In genomic region chr20:25049261-25050060, GRCh38 we compare ENCODE assay signal across 16 cellular contexts. TPM values are rescaled to one million over a fixed set of nuclear protein-coding genes. Genes with fewer than 3 reads are reported as not detected.
DNase-seq lines count a peak whose midpoint lies in the region; ATAC-seq, FAIRE-seq and TF ChIP-seq lines count a peak whose summit lies in the region.
"Had no signal": no experiment of that assay in that cellular context is flagged by ENCODE, and none has a peak within 500 bp of the region (broad histone marks: within the 10 kb centered on the region; RNA-seq: fewer than 3 reads in every experiment).

No MANE protein-coding gene starts in this region.

- no peak overlapping the region for H3K4me3 Mint-ChIP-seq in activated CD8-positive, alpha-beta T cell treated with anti-CD3 and anti-CD28 coated beads for 36 hours
- H3K4me3 Mint-ChIP-seq in activated CD8-positive, alpha-beta T cell treated with anti-CD3 and anti-CD28 coated beads, Interleukin-2, amount 10 ng/mL, durations not matched to agents 7 days and 5 days, result no peak overlapping the region
- H3K4me3 Mint-ChIP-seq in stimulated activated memory B cell treated with anti-CD40 and anti-IgM and Interleukin-4, amounts not matched to agents 10 μg/mL and 1 μg/mL and 100 μg/mL, for 72 hours, result no peak overlapping the region

- CTCF ChIA-PET in activated CD8-positive, alpha-beta T cell treated with anti-CD3 and anti-CD28 coated beads for 36 hours (lab: Charles Lee), result interaction anchor here (1.2 kb wide), 1 partner anchor 15 kb away, joined by 3 read pairs; no protein-coding TSS in a partner anchor
- CTCF ChIA-PET in activated CD8-positive, alpha-beta T cell treated with anti-CD3 and anti-CD28 coated beads, Interleukin-2, amount 10 ng/mL, durations not matched to agents 7 days and 5 days (lab: Charles Lee), result interaction anchor here (1.5 kb wide), 1 partner anchor 16 kb away, joined by 3 read pairs; no protein-coding TSS in a partner anchor
- CTCF ChIA-PET in HepG2 (lab: Yijun Ruan, JAX; ENCODE audit: low intra/inter-chr PET ratio, low total read pairs), result no interaction called here

- no peak overlapping the region for H3K4me3 ChIP-seq in HepG2 (replicated peaks in 1 of 3; ENCODE audit: insufficient read depth in 1 of 3, low read depth in 2 of 3, low read length in 3 of 3)
- H3K4me3 ChIP-seq: skin epidermis, upper lobe of right lung had no signal

- no peak overlapping the region for H3K9ac ChIP-seq in HepG2 (ENCODE audit: insufficient read depth, low read depth, low read length)

- no peak for TF ChIP-seq CTCF in activated CD8-positive, alpha-beta T cell treated with anti-CD3 and anti-CD28 coated beads for 36 hours (IDR thresholded peaks at IDR 0.05)
- TF ChIP-seq CTCF in HepG2 (CRISPR knock-in tag; IDR thresholded peaks at IDR 0.05), result no peak

- no TSS peak for BruUV-seq in HepG2 (replicated peaks; lab: Mats Ljungman, UMichigan)

- intact Hi-C loops in activated CD8-positive, alpha-beta T cell treated with anti-CD3 and anti-CD28 coated beads for 36 hours (cut with micrococcal nuclease), result no loop called here
- intact Hi-C loops in HepG2 (cut with micrococcal nuclease; ENCODE audit: unreplicated experiment), result no loop called here

- no peak for TF ChIP-seq RAD21 in HepG2 (CRISPR knock-in tag; IDR thresholded peaks at IDR 0.05)

- H3K27me3 ChIP-seq in HepG2 (ENCODE audit: control insufficient read depth in 1 of 2, insufficient read depth in 2 of 2, low read length in 2 of 2), result no peaks in the 10 kb centered on the region
- H3K27me3 ChIP-seq: upper lobe of right lung had no signal

- H3K4me2 ChIP-seq in HepG2 (ENCODE audit: low read depth, low read length), result no peak overlapping the region

- no peaks in the 10 kb centered on the region for H3K36me3 Mint-ChIP-seq in activated CD8-positive, alpha-beta T cell treated with anti-CD3 and anti-CD28 coated beads for 36 hours (ENCODE audit: low read depth)
- peaks cover 9% of the 10 kb centered on the region for H3K36me3 Mint-ChIP-seq in activated CD8-positive, alpha-beta T cell treated with anti-CD3 and anti-CD28 coated beads, Interleukin-2, amount 10 ng/mL, durations not matched to agents 7 days and 5 days (ENCODE audit: low read depth)
- no peaks in the 10 kb centered on the region for H3K36me3 Mint-ChIP-seq in stimulated activated memory B cell treated with anti-CD40 and anti-IgM and Interleukin-4, amounts not matched to agents 10 μg/mL and 1 μg/mL and 100 μg/mL, for 72 hours

- peaks cover 3% of the 10 kb centered on the region for H3K79me2 ChIP-seq in HepG2 (ENCODE audit: insufficient read depth, low read length)

- in situ Hi-C loops in HepG2 (cut with HindIII; ENCODE audit: extremely low pct_ligation_motif_present, low pct_unique_long_range_greater_than_20kb), result no loop called here

- POLR2A ChIA-PET in activated CD8-positive, alpha-beta T cell treated with anti-CD3 and anti-CD28 coated beads for 36 hours (lab: Charles Lee), result interaction anchor here (1.0 kb wide), 1 partner anchor 12 kb away, joined by 4 read pairs; no protein-coding TSS in a partner anchor
- POLR2A ChIA-PET in activated CD8-positive, alpha-beta T cell treated with anti-CD3 and anti-CD28 coated beads, Interleukin-2, amount 10 ng/mL, durations not matched to agents 7 days and 5 days (lab: Charles Lee), result interaction anchor here (1.7 kb wide), 1 partner anchor 12 kb away, joined by 4 read pairs; no protein-coding TSS in a partner anchor
- POLR2A ChIA-PET in HepG2 (lab: Yijun Ruan, JAX), result no interaction called here

- TF ChIP-seq EP300 in HepG2 (IDR thresholded peaks at IDR 0.05; ENCODE audit: low read depth in 2 of 2, low read length in 2 of 2), result no peak
- TF ChIP-seq EP300 in HepG2 (CRISPR knock-in tag; IDR thresholded peaks at IDR 0.05; ENCODE audit: borderline replicate concordance), result no peak

- no peak for TF ChIP-seq POLR2A in HepG2 (IDR thresholded peaks at IDR 0.05; ENCODE audit: insufficient read depth in 1 of 2, low read depth in 2 of 2, low read length in 2 of 2)

- H3K27ac Mint-ChIP-seq in activated CD8-positive, alpha-beta T cell treated with anti-CD3 and anti-CD28 coated beads for 36 hours, result peak overlapping the region; percentile 34
- H3K27ac Mint-ChIP-seq in activated CD8-positive, alpha-beta T cell treated with anti-CD3 and anti-CD28 coated beads, Interleukin-2, amount 10 ng/mL, durations not matched to agents 7 days and 5 days, result no peak overlapping the region
- H3K27ac Mint-ChIP-seq in stimulated activated memory B cell treated with anti-CD40 and anti-IgM and Interleukin-4, amounts not matched to agents 10 μg/mL and 1 μg/mL and 100 μg/mL, for 72 hours, result peak overlapping the region; percentile 74

- no peaks in the 10 kb centered on the region; a peak in 1 of 5 replicates for H3K36me3 ChIP-seq in HepG2 (replicated peaks in 1 of 2; ENCODE audit: control insufficient read depth in 1 of 2, insufficient read depth in 2 of 2, low read length in 2 of 2)

- no peaks in the 10 kb centered on the region for H3K9me3 Mint-ChIP-seq in activated CD8-positive, alpha-beta T cell treated with anti-CD3 and anti-CD28 coated beads for 36 hours
- no peaks in the 10 kb centered on the region for H3K9me3 Mint-ChIP-seq in activated CD8-positive, alpha-beta T cell treated with anti-CD3 and anti-CD28 coated beads, Interleukin-2, amount 10 ng/mL, durations not matched to agents 7 days and 5 days (ENCODE audit: insufficient read depth)
- no peaks in the 10 kb centered on the region for H3K9me3 Mint-ChIP-seq in stimulated activated memory B cell treated with anti-CD40 and anti-IgM and Interleukin-4, amounts not matched to agents 10 μg/mL and 1 μg/mL and 100 μg/mL, for 72 hours

- no peak for DNase-seq in activated CD8-positive, alpha-beta T cell treated with anti-CD3 and anti-CD28 coated beads for 36 hours
- DNase-seq in activated CD8-positive, alpha-beta T cell treated with anti-CD3 and anti-CD28 coated beads, Interleukin-2, amount 10 ng/mL, durations not matched to agents 7 days and 5 days, result no peak
- DNase-seq in HepG2 (ENCODE audit: low spot score) (no peak), NCI-H1048 (lab: John Stamatoyannopoulos, UW) (no peak), DMS153 (lab: John Stamatoyannopoulos, UW) (no peak)
- DNase-seq: activated gamma-delta T cell treated with Interleukin-2 at 50 U/mL for 16 hours, NCI-H1105 treated with DMSO at 0.1 percent for 48 hours, NCI-H345 had no signal

- H3K9me3 ChIP-seq in HepG2 (ENCODE audit: low read length), result no peaks in the 10 kb centered on the region
- H3K9me3 ChIP-seq: upper lobe of right lung had no signal

- ATAC-seq in activated CD8-positive, alpha-beta T cell treated with anti-CD3 and anti-CD28 coated beads for 36 hours, result no peak
- no peak for ATAC-seq in activated CD8-positive, alpha-beta T cell treated with anti-CD3 and anti-CD28 coated beads, Interleukin-2, amount 10 ng/mL, durations not matched to agents 7 days and 5 days
- no peak for ATAC-seq in HepG2
- ATAC-seq in stimulated activated memory B cell treated with anti-CD40 and anti-IgM and Interleukin-4, amounts not matched to agents 10 μg/mL and 1 μg/mL and 100 μg/mL, for 72 hours, result no peak
- no peak for ATAC-seq in HG02798 (IDR thresholded peaks at IDR 0.05; ENCODE audit: poor library complexity, unreplicated experiment)

- no peak overlapping the region for H2AFZ ChIP-seq in HepG2 (ENCODE audit: low read length)

- H3K4me1 Mint-ChIP-seq in activated CD8-positive, alpha-beta T cell treated with anti-CD3 and anti-CD28 coated beads for 36 hours (ENCODE audit: low read depth), result peaks cover 31% of the 10 kb centered on the region
- H3K4me1 Mint-ChIP-seq in activated CD8-positive, alpha-beta T cell treated with anti-CD3 and anti-CD28 coated beads, Interleukin-2, amount 10 ng/mL, durations not matched to agents 7 days and 5 days (ENCODE audit: low read depth), result peaks cover 37% of the 10 kb centered on the region
- H3K4me1 Mint-ChIP-seq in stimulated activated memory B cell treated with anti-CD40 and anti-IgM and Interleukin-4, amounts not matched to agents 10 μg/mL and 1 μg/mL and 100 μg/mL, for 72 hours, result peaks cover 73% of the 10 kb centered on the region

- peaks cover 55% of the 10 kb centered on the region for H3K4me1 ChIP-seq in HepG2 (ENCODE audit: insufficient read depth, low read length)

- FAIRE-seq in HepG2 (lab: Jason Lieb, UNC), result no peak
- FAIRE-seq: A204.1, colon had no signal

- no peaks in the 10 kb centered on the region; the same call in 1 of the 2 replicates for H4K20me1 ChIP-seq in HepG2 (ENCODE audit: insufficient read depth, low read length)

- no peaks in the 10 kb centered on the region for H3K27me3 Mint-ChIP-seq in activated CD8-positive, alpha-beta T cell treated with anti-CD3 and anti-CD28 coated beads for 36 hours
- no peaks in the 10 kb centered on the region for H3K27me3 Mint-ChIP-seq in activated CD8-positive, alpha-beta T cell treated with anti-CD3 and anti-CD28 coated beads, Interleukin-2, amount 10 ng/mL, durations not matched to agents 7 days and 5 days (ENCODE audit: low read depth)
- H3K27me3 Mint-ChIP-seq in stimulated activated memory B cell treated with anti-CD40 and anti-IgM and Interleukin-4, amounts not matched to agents 10 μg/mL and 1 μg/mL and 100 μg/mL, for 72 hours, result no peaks in the 10 kb centered on the region

- WGBS in HepG2 (ENCODE audit: low lambda C conversion rate), result 62% methylated on average over 16 of the region's 16 CpGs

- peak overlapping the region; percentile 41 for H3K27ac ChIP-seq in angular gyrus (ENCODE audit: low read depth, low read length)
- no peak overlapping the region for H3K27ac ChIP-seq in HepG2 (ENCODE audit: extremely low read length, insufficient read depth, low read length)
- H3K27ac ChIP-seq: upper lobe of right lung had no signal

RNA-seq across cellular contexts. Expression of gene ACSS1, which starts 8.5 kb away (rescaled TPM):
- total RNA-seq in activated CD8-positive, alpha-beta T cell treated with anti-CD3 and anti-CD28 coated beads for 36 hours, result 10 to 100 TPM; 17.5 to 18.2 TPM
- 10 to 100 TPM; 40.9 to 42.5 TPM for total RNA-seq in activated CD8-positive, alpha-beta T cell treated with anti-CD3 and anti-CD28 coated beads, Interleukin-2, amount 10 ng/mL, durations not matched to agents 7 days and 5 days
- total RNA-seq in HepG2 (2016; rRNA removed; fragmentation: Illumina TruSeq; extraction: Trizol), result 38.2 and 41.6 TPM in 2 replicates
- total RNA-seq in HepG2 (2016; cell fraction: cytosol; rRNA removed; fragmentation: Illumina TruSeq; extraction: Trizol; ENCODE audit: low read depth), result 8.4 and 9.3 TPM in 2 replicates
- total RNA-seq in HepG2 (2016; cell fraction: insoluble cytoplasmic fraction; rRNA removed; fragmentation: Illumina TruSeq; extraction: Trizol), result 34.8 and 43.4 TPM in 2 replicates
- total RNA-seq in HepG2 (2016; cell fraction: membrane; rRNA removed; fragmentation: Illumina TruSeq; extraction: Trizol), result 13.0 and 13.5 TPM in 2 replicates
- 42.3 and 48.2 TPM in 2 replicates for total RNA-seq in HepG2 (2016; cell fraction: nucleus; rRNA removed; fragmentation: Illumina TruSeq; extraction: Trizol)
- polyA plus RNA-seq in HepG2 (2011; rRNA removed), result 15.2 and 23.3 TPM in 2 replicates
- polyA plus RNA-seq in HepG2 (2011; cell fraction: cytosol; rRNA removed), result 16.5 and 17.1 TPM in 2 replicates
- 43.9 and 56.8 TPM in 2 replicates for polyA plus RNA-seq in HepG2 (2011; cell fraction: nucleus; rRNA removed)
- 4.3 and 9.3 TPM in 2 replicates for polyA plus RNA-seq in HepG2 (2012)
- polyA plus RNA-seq in HepG2 (2016; cell fraction: cytosol; fragmentation: Illumina TruSeq; extraction: Trizol; ENCODE audit: low read depth), result 3.2 and 3.4 TPM in 2 replicates
- polyA plus RNA-seq in HepG2 (2016; cell fraction: insoluble cytoplasmic fraction; fragmentation: Illumina TruSeq; extraction: Trizol; ENCODE audit: low read depth), result 47.8 and 50.2 TPM in 2 replicates
- polyA plus RNA-seq in HepG2 (2016; cell fraction: membrane; fragmentation: Illumina TruSeq; extraction: Trizol; ENCODE audit: low read depth), result 9.9 TPM in 2 replicates
- 98.7 and 99.6 TPM in 2 replicates for polyA plus RNA-seq in HepG2 (2016; cell fraction: nucleus; fragmentation: Illumina TruSeq; extraction: Trizol; ENCODE audit: insufficient read depth, low read depth)
- 0.07 and 45.1 TPM in 2 replicates for polyA minus RNA-seq in HepG2 (2011; rRNA and poly(A)+ RNA removed; ENCODE audit: low replicate concordance)
- 11.7 and 16.0 TPM in 2 replicates for polyA minus RNA-seq in HepG2 (2011; cell fraction: cytosol; rRNA and poly(A)+ RNA removed)
- polyA minus RNA-seq in HepG2 (2011; cell fraction: nucleus; rRNA and poly(A)+ RNA removed), result 13.9 and 19.8 TPM in 2 replicates

RNA-seq across cellular contexts. Expression of gene VSX1, which starts 32.5 kb away (rescaled TPM):
- not detected for total RNA-seq in activated CD8-positive, alpha-beta T cell treated with anti-CD3 and anti-CD28 coated beads for 36 hours
- total RNA-seq in activated CD8-positive, alpha-beta T cell treated with anti-CD3 and anti-CD28 coated beads, Interleukin-2, amount 10 ng/mL, durations not matched to agents 7 days and 5 days, result not detected
- total RNA-seq in HepG2 (2016; rRNA removed; fragmentation: Illumina TruSeq; extraction: Trizol), result not detected in 2 replicates
- not detected in 2 replicates for total RNA-seq in HepG2 (2016; cell fraction: cytosol; rRNA removed; fragmentation: Illumina TruSeq; extraction: Trizol; ENCODE audit: low read depth)
- total RNA-seq in HepG2 (2016; cell fraction: insoluble cytoplasmic fraction; rRNA removed; fragmentation: Illumina TruSeq; extraction: Trizol), result not detected in 2 replicates
- total RNA-seq in HepG2 (2016; cell fraction: membrane; rRNA removed; fragmentation: Illumina TruSeq; extraction: Trizol), result not detected in 2 replicates
- total RNA-seq in HepG2 (2016; cell fraction: nucleus; rRNA removed; fragmentation: Illumina TruSeq; extraction: Trizol), result not detected in 2 replicates
- polyA plus RNA-seq in HepG2 (2011; rRNA removed), result 0.04 and 0.05 TPM in 2 replicates
- polyA plus RNA-seq in HepG2 (2011; cell fraction: cytosol; rRNA removed), result not detected in 2 replicates
- 0.06 and 0.14 TPM in 2 replicates for polyA plus RNA-seq in HepG2 (2011; cell fraction: nucleus; rRNA removed)
- polyA plus RNA-seq in HepG2 (2012), result not detected in 2 replicates
- polyA plus RNA-seq in HepG2 (2016; cell fraction: cytosol; fragmentation: Illumina TruSeq; extraction: Trizol; ENCODE audit: low read depth), result not detected in 2 replicates
- not detected in 2 replicates for polyA plus RNA-seq in HepG2 (2016; cell fraction: insoluble cytoplasmic fraction; fragmentation: Illumina TruSeq; extraction: Trizol; ENCODE audit: low read depth)
- not detected in 2 replicates for polyA plus RNA-seq in HepG2 (2016; cell fraction: membrane; fragmentation: Illumina TruSeq; extraction: Trizol; ENCODE audit: low read depth)
- not detected in 2 replicates for polyA plus RNA-seq in HepG2 (2016; cell fraction: nucleus; fragmentation: Illumina TruSeq; extraction: Trizol; ENCODE audit: insufficient read depth, low read depth)
- not detected in 2 replicates for polyA minus RNA-seq in HepG2 (2011; rRNA and poly(A)+ RNA removed; ENCODE audit: low replicate concordance)
- polyA minus RNA-seq in HepG2 (2011; cell fraction: cytosol; rRNA and poly(A)+ RNA removed), result not detected in 2 replicates
- 0.75 TPM in 1 of 2 replicates, not detected in the other for polyA minus RNA-seq in HepG2 (2011; cell fraction: nucleus; rRNA and poly(A)+ RNA removed)
- total RNA-seq: mucosa of gallbladder, upper lobe of right lung had no signal

RNA-seq across cellular contexts. Expression of gene APMAP, which starts 56.9 kb away (rescaled TPM):
- total RNA-seq in activated CD8-positive, alpha-beta T cell treated with anti-CD3 and anti-CD28 coated beads for 36 hours, result 10 to 100 TPM; 36.7 to 40.0 TPM
- total RNA-seq in activated CD8-positive, alpha-beta T cell treated with anti-CD3 and anti-CD28 coated beads, Interleukin-2, amount 10 ng/mL, durations not matched to agents 7 days and 5 days, result 10 to 100 TPM; 43.2 to 44.0 TPM
- total RNA-seq in HepG2 (2016; rRNA removed; fragmentation: Illumina TruSeq; extraction: Trizol), result 96.9 and 214 TPM in 2 replicates
- 20.1 and 22.7 TPM in 2 replicates for total RNA-seq in HepG2 (2016; cell fraction: cytosol; rRNA removed; fragmentation: Illumina TruSeq; extraction: Trizol; ENCODE audit: low read depth)
- total RNA-seq in HepG2 (2016; cell fraction: insoluble cytoplasmic fraction; rRNA removed; fragmentation: Illumina TruSeq; extraction: Trizol), result 98.2 and 226 TPM in 2 replicates
- 41.7 and 44.7 TPM in 2 replicates for total RNA-seq in HepG2 (2016; cell fraction: membrane; rRNA removed; fragmentation: Illumina TruSeq; extraction: Trizol)
- 175 and 197 TPM in 2 replicates for total RNA-seq in HepG2 (2016; cell fraction: nucleus; rRNA removed; fragmentation: Illumina TruSeq; extraction: Trizol)
- 168 and 177 TPM in 2 replicates for polyA plus RNA-seq in HepG2 (2011; rRNA removed)
- polyA plus RNA-seq in HepG2 (2011; cell fraction: cytosol; rRNA removed), result 161 and 178 TPM in 2 replicates
- 60.9 and 87.7 TPM in 2 replicates for polyA plus RNA-seq in HepG2 (2011; cell fraction: nucleus; rRNA removed)
- 152 and 183 TPM in 2 replicates for polyA plus RNA-seq in HepG2 (2012)
- 19.3 and 19.6 TPM in 2 replicates for polyA plus RNA-seq in HepG2 (2016; cell fraction: cytosol; fragmentation: Illumina TruSeq; extraction: Trizol; ENCODE audit: low read depth)
- 91.9 and 93.0 TPM in 2 replicates for polyA plus RNA-seq in HepG2 (2016; cell fraction: insoluble cytoplasmic fraction; fragmentation: Illumina TruSeq; extraction: Trizol; ENCODE audit: low read depth)
- polyA plus RNA-seq in HepG2 (2016; cell fraction: membrane; fragmentation: Illumina TruSeq; extraction: Trizol; ENCODE audit: low read depth), result 31.8 and 32.4 TPM in 2 replicates
- polyA plus RNA-seq in HepG2 (2016; cell fraction: nucleus; fragmentation: Illumina TruSeq; extraction: Trizol; ENCODE audit: insufficient read depth, low read depth), result 261 and 268 TPM in 2 replicates
- polyA minus RNA-seq in HepG2 (2011; rRNA and poly(A)+ RNA removed; ENCODE audit: low replicate concordance), result 27.2 and 96.2 TPM in 2 replicates
- 41.4 and 51.0 TPM in 2 replicates for polyA minus RNA-seq in HepG2 (2011; cell fraction: cytosol; rRNA and poly(A)+ RNA removed)
- 33.6 and 47.4 TPM in 2 replicates for polyA minus RNA-seq in HepG2 (2011; cell fraction: nucleus; rRNA and poly(A)+ RNA removed)
